Comparison of ENCODE assay signal across 16 cellular contexts in the genomic region with DNA sequence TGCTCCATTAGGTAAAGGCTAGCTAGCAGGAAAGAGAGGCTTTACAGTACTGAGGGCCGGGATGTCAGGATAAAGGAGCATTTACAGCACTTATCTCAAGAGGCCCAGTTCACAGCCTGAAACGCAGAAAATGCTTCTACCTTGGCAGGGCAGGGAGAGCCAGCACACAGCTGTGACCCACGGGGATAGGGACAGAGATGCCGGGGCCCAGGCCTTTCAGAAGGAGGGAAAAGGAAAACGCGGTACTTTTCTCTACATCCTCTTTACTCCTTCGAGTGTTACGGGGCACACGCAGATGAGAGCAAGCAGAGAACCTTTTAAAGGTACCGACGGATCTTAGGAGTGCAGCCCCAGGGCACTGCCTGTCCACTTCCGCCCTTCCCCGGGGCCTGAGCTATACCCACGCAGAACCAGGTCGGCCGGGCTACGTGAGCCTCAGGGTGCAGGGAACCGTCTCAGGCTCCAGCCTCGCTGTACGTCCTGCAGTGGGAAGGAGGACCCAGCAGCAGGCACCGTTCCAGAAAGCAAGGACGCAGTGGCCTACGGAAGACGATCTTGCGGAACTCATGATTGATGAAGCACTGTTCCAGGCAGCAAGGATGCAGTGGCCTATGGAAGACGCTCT.
A peak's percentile ranks its signal among the peaks of the same experiment; 100 is the strongest.
DNase-seq lines count a peak whose midpoint lies in the region; ATAC-seq and TF ChIP-seq lines count a peak whose summit lies in the region.
"Had no signal": no experiment of that assay in that cellular context is flagged by ENCODE, and none has a peak within 500 bp of the region (broad histone marks: within the 10 kb centered on the region; RNA-seq: fewer than 3 reads in every experiment).

No MANE protein-coding gene starts in this region.

- intact Hi-C loops in right cardiac atrium (cut with DNase I): no loop called here
- intact Hi-C loops in lower lobe of right lung (cut with DNase I): no loop called here
- intact Hi-C loops in aorta (cut with DNase I): no loop called here

- H3K9me3 ChIP-seq in right cardiac atrium (ENCODE audit: control insufficient read depth, low read length): no peaks in the 10 kb centered on the region
- H3K9me3 ChIP-seq in right atrium auricular region: no peaks in the 10 kb centered on the region
- H3K9me3 ChIP-seq in lower lobe of right lung: no peaks in the 10 kb centered on the region
- no peaks in the 10 kb centered on the region for H3K9me3 ChIP-seq in aorta (ENCODE audit: control insufficient read depth, low read length)
- H3K9me3 ChIP-seq: BLaER1 treated with 17β-estradiol and CSF1 and Interleukin-3, amounts not matched to agents 10 nM and 100 nM had no signal

- H3K4me3 ChIP-seq in right cardiac atrium (ENCODE audit: low read length) (no peak overlapping the region), right atrium auricular region (no peak overlapping the region), lower lobe of right lung (no peak overlapping the region), aorta (ENCODE audit: low read length in 2 of 2) (no peak overlapping the region)
- H3K4me3 ChIP-seq: BLaER1 treated with 17β-estradiol and CSF1 and Interleukin-3, amounts not matched to agents 10 nM and 100 nM; SK-N-MC had no signal

- WGBS in right cardiac atrium: 87% methylated on average over 26 of the region's 26 CpGs
- 87 to 94% methylated on average over 26 of the region's 26 CpGs for WGBS in aorta, 2 donors

- TF ChIP-seq CTCF in right atrium auricular region (IDR thresholded peaks at IDR 0.05) (no peak), lower lobe of right lung (IDR thresholded peaks at IDR 0.05) (no peak)

- ATAC-seq in right cardiac atrium (no peak), lower lobe of right lung (no peak), aorta (ENCODE audit: low FRiP score) (no peak)
- ATAC-seq: PC-3 had no signal

- H3K27me3 ChIP-seq in right cardiac atrium (ENCODE audit: control insufficient read depth, insufficient read depth) (no peaks in the 10 kb centered on the region), right atrium auricular region (no peaks in the 10 kb centered on the region), lower lobe of right lung (ENCODE audit: low read depth) (no peaks in the 10 kb centered on the region), aorta (ENCODE audit: control insufficient read depth in 1 of 2, insufficient read depth in 2 of 2, low read length in 1 of 2) (no peaks in the 10 kb centered on the region)

- DNase-seq in right cardiac atrium: peak in 2 of 3 donors; percentile 22 to 36
- no peak for DNase-seq in right atrium auricular region (ENCODE audit: low spot score)
- DNase-seq in NCI-H2227 (lab: John Stamatoyannopoulos, UW; ENCODE audit: unreplicated experiment): peak; percentile 39
- DNase-seq in lower lobe of right lung: peak; percentile 27
- peak; percentile 24 to 73 for DNase-seq in aorta
- DNase-seq in HT-29 (ENCODE audit: low spot score): no peak
- DNase-seq in DMS53 (lab: John Stamatoyannopoulos, UW): no peak
- DNase-seq: HCEC 1CT, IMR-90, Kasumi-1, NCI-H2029 treated with DMSO at 0.1 percent for 48 hours, NCI-H446 treated with DMSO at 0.1 percent for 48 hours, NCI-H748 treated with DMSO at 0.1 percent for 48 hours, PC-3 had no signal

- no peak overlapping the region for H3K27ac ChIP-seq in right cardiac atrium (ENCODE audit: low read length)
- H3K27ac ChIP-seq in right atrium auricular region: no peak overlapping the region
- no peak overlapping the region for H3K27ac ChIP-seq in lower lobe of right lung
- H3K27ac ChIP-seq in aorta (ENCODE audit: low read depth in 1 of 2, low read length in 2 of 2): no peak overlapping the region
- H3K27ac ChIP-seq: BLaER1 treated with 17β-estradiol and CSF1 and Interleukin-3, amounts not matched to agents 10 nM and 100 nM; SK-N-MC had no signal

- H3K36me3 ChIP-seq in right atrium auricular region: peaks cover 4% of the 10 kb centered on the region
- H3K36me3 ChIP-seq in lower lobe of right lung: peaks cover 9% of the 10 kb centered on the region
- H3K36me3 ChIP-seq in aorta (ENCODE audit: control insufficient read depth in 1 of 2, insufficient read depth in 2 of 2, low read length in 1 of 2): no peaks in the 10 kb centered on the region

- peaks cover 3% of the 10 kb centered on the region for H3K4me1 ChIP-seq in right cardiac atrium (ENCODE audit: control insufficient read depth, insufficient read depth, low read length)
- H3K4me1 ChIP-seq in right atrium auricular region: peaks cover 0 to 23% of the 10 kb centered on the region in 2 donors
- H3K4me1 ChIP-seq in lower lobe of right lung: no peaks in the 10 kb centered on the region
- H3K4me1 ChIP-seq in aorta (ENCODE audit: control insufficient read depth in 1 of 2, insufficient read depth in 2 of 2, low read length in 2 of 2): no peaks in the 10 kb centered on the region

Comparison
In these comparisons a context has a peak if more than half of its experiments do, and no peak if none do; other contexts are left out.
1. DNase-seq: peak in right cardiac atrium (2 of 3), NCI-H2227 (single experiment), lower lobe of right lung (single experiment) and aorta (2 of 2); none in right atrium auricular region (single experiment), HT-29 (single experiment) and DMS53 (single experiment).